Comparison of ENCODE assay signal across 16 cellular contexts in genomic region chr7:108308276-108308675, GRCh38.
DNase-seq lines count a peak whose midpoint lies in the region; ATAC-seq and TF ChIP-seq lines count a peak whose summit lies in the region.
"Had no signal": no experiment of that assay in that cellular context is flagged by ENCODE, and none has a peak within 500 bp of the region (broad histone marks: within the 10 kb centered on the region; RNA-seq: fewer than 3 reads in every experiment).

No MANE protein-coding gene starts in this region.

- CTCF ChIA-PET in mammary epithelial cell (lab: Charles Lee; ENCODE audit: low non-redundant PET): no interaction called here
- CTCF ChIA-PET in A673 (lab: Charles Lee): interaction anchor here (0.6 kb wide), 1 partner anchor 131 kb away, joined by 4 read pairs; no protein-coding TSS in a partner anchor

- H3K9me3 ChIP-seq in RWPE2 (ENCODE audit: severe bottlenecking): no peaks in the 10 kb centered on the region
- no peaks in the 10 kb centered on the region for H3K9me3 ChIP-seq in mammary epithelial cell (replicated peaks; ENCODE audit: insufficient read depth, low read length)
- H3K9me3 ChIP-seq in skeletal muscle satellite cell (replicated peaks; ENCODE audit: low read length): no peaks in the 10 kb centered on the region
- no peaks in the 10 kb centered on the region for H3K9me3 ChIP-seq in A673 (ENCODE audit: low read depth, low read length, poor library complexity, severe bottlenecking)
- no peaks in the 10 kb centered on the region for H3K9me3 ChIP-seq in smooth muscle cell (replicated peaks; ENCODE audit: low read depth)
- H3K9me3 ChIP-seq: Caco-2, heart left ventricle had no signal

- H3K27ac ChIP-seq in RWPE2 (ENCODE audit: poor library complexity, severe bottlenecking) (peak overlapping the region; percentile 98), mammary epithelial cell (ENCODE audit: insufficient read depth, low read depth, low read length) (peak overlapping the region; percentile 99), A673 (ENCODE audit: low read depth, low read length, poor library complexity, severe bottlenecking) (no peak overlapping the region), smooth muscle cell (ENCODE audit: low read depth) (no peak overlapping the region)
- H3K27ac ChIP-seq: heart left ventricle had no signal

- dilution Hi-C loops in mammary epithelial cell (cut with HindIII; ENCODE audit: low sequenced_read_pairs): no loop called here

- H3K36me3 ChIP-seq in RWPE2 (ENCODE audit: low read depth) (no peaks in the 10 kb centered on the region), mammary epithelial cell (ENCODE audit: insufficient read depth, low read length) (no peaks in the 10 kb centered on the region), skeletal muscle satellite cell (ENCODE audit: insufficient read depth, low read length) (no peaks in the 10 kb centered on the region), A673 (ENCODE audit: insufficient read depth, low read length, poor library complexity, severe bottlenecking) (no peaks in the 10 kb centered on the region), smooth muscle cell (ENCODE audit: low read depth) (no peaks in the 10 kb centered on the region)
- H3K36me3 ChIP-seq: heart left ventricle had no signal

- BruUV-seq in mammary epithelial cell (replicated peaks; lab: Mats Ljungman, UMichigan) (no TSS peak), A673 (replicated peaks; lab: Mats Ljungman, UMichigan) (no TSS peak)

- H3F3A ChIP-seq in smooth muscle cell (ENCODE audit: low read depth): no peaks in the 10 kb centered on the region

- H3K79me2 ChIP-seq in mammary epithelial cell (ENCODE audit: insufficient read depth, low read length): no peaks in the 10 kb centered on the region
- H3K79me2 ChIP-seq in smooth muscle cell (ENCODE audit: low read depth): no peaks in the 10 kb centered on the region

- 88% methylated on average over 3 of the region's 3 CpGs for WGBS in mammary epithelial cell (ENCODE audit: low coverage, missing lambda C conversion rate)
- WGBS in smooth muscle cell (ENCODE audit: low lambda C conversion rate): 99% methylated on average over 3 of the region's 3 CpGs

- POLR2A ChIA-PET in A673 (lab: Charles Lee; ENCODE audit: low non-redundant PET): interaction anchor here (0.6 kb wide), 1 partner anchor 10 kb away, joined by 6 read pairs; no protein-coding TSS in a partner anchor

- TF ChIP-seq CTCF in RWPE2 (IDR thresholded peaks at IDR 0.05; ENCODE audit: poor library complexity, severe bottlenecking): no peak
- no peak for TF ChIP-seq CTCF in mammary epithelial cell (conservative IDR thresholded peaks at IDR 0.05 in 1 of 2, IDR thresholded peaks at IDR 0.05 in 1 of 2; ENCODE audit: extremely low read depth in 1 of 2, insufficient read depth in 1 of 2, low read depth in 1 of 2, low read length in 2 of 2)
- TF ChIP-seq CTCF in fibroblast of villous mesenchyme (IDR thresholded peaks at IDR 0.05; ENCODE audit: insufficient read depth, low read depth, low read length): no peak
- TF ChIP-seq CTCF in A673 (conservative IDR thresholded peaks at IDR 0.05; ENCODE audit: low read depth, low read length): no peak
- no peak for TF ChIP-seq CTCF in smooth muscle cell (IDR thresholded peaks at IDR 0.05; ENCODE audit: borderline replicate concordance, insufficient read depth, poor library complexity, severe bottlenecking)

- DNase-seq in RWPE2 (ENCODE audit: low spot score): no peak
- DNase-seq in mammary epithelial cell: peak; percentile 34
- DNase-seq in fibroblast of villous mesenchyme (ENCODE audit: low read depth): peak; percentile 36
- DNase-seq in A673 (ENCODE audit: low spot score): no peak
- no peak for DNase-seq in smooth muscle cell (lab: John Stamatoyannopoulos, UW; ENCODE audit: unreplicated experiment)
- no peak for DNase-seq in DMS79 treated with DMSO at 0.1 percent for 48 hours (lab: John Stamatoyannopoulos, UW)
- DNase-seq: activated naive CD8-positive, alpha-beta T cell treated with anti-CD3 and anti-CD28 coated beads, Interleukin-2, amount 10 ng/mL, durations not matched to agents 7 days and 5 days; AML-193; Caco-2; heart left ventricle; NCI-H226; NK-92 treated with Interleukin-12 subunit alpha and Interleukin-12 subunit beta, amount 100 ng/mL, for 24 hours; Right ventricle myocardium superior; T-helper 1 cell had no signal

- H3K27me3 ChIP-seq in RWPE2 (ENCODE audit: insufficient read depth, poor library complexity, severe bottlenecking) (no peaks in the 10 kb centered on the region), mammary epithelial cell (ENCODE audit: insufficient read depth, low read length) (no peaks in the 10 kb centered on the region), skeletal muscle satellite cell (ENCODE audit: control insufficient read depth, insufficient read depth, low read length) (no peaks in the 10 kb centered on the region), A673 (replicated peaks; ENCODE audit: insufficient read depth, low read depth, low read length, poor library complexity) (no peaks in the 10 kb centered on the region), smooth muscle cell (ENCODE audit: low read depth) (no peaks in the 10 kb centered on the region)
- H3K27me3 ChIP-seq: heart left ventricle had no signal

- peak overlapping the region; percentile 81 for H3K9ac ChIP-seq in mammary epithelial cell (ENCODE audit: insufficient read depth, low read length)
- H3K9ac ChIP-seq in skeletal muscle satellite cell (ENCODE audit: low read depth, low read length): peak overlapping the region; percentile 87
- no peak overlapping the region for H3K9ac ChIP-seq in smooth muscle cell (ENCODE audit: low read depth)

- ATAC-seq in RWPE2 (ENCODE audit: low read depth): no peak
- ATAC-seq in GM19463 (IDR thresholded peaks at IDR 0.05; ENCODE audit: unreplicated experiment): no peak

- in situ Hi-C loops in mammary epithelial cell (cut with MboI; ENCODE audit: low sequenced_read_pairs in 2 of 2): no loop called here

- H3K4me1 ChIP-seq in RWPE2 (ENCODE audit: insufficient read depth, poor library complexity, severe bottlenecking): peaks cover 47% of the 10 kb centered on the region
- H3K4me1 ChIP-seq in mammary epithelial cell (ENCODE audit: insufficient read depth, low read length): peaks cover 56% of the 10 kb centered on the region
- H3K4me1 ChIP-seq in skeletal muscle satellite cell (ENCODE audit: control insufficient read depth, insufficient read depth, low read length): peaks cover 55% of the 10 kb centered on the region
- H3K4me1 ChIP-seq in A673 (ENCODE audit: insufficient read depth, low read length, poor library complexity, severe bottlenecking): peaks cover 56% of the 10 kb centered on the region
- H3K4me1 ChIP-seq in smooth muscle cell (ENCODE audit: low read depth): no peaks in the 10 kb centered on the region
- H3K4me1 ChIP-seq: Caco-2 had no signal

- no peaks in the 10 kb centered on the region for H4K20me1 ChIP-seq in mammary epithelial cell (ENCODE audit: insufficient read depth, low read length)
- H4K20me1 ChIP-seq in smooth muscle cell (ENCODE audit: low read depth): no peaks in the 10 kb centered on the region

- H2AFZ ChIP-seq in mammary epithelial cell (ENCODE audit: low read depth, low read length) (peak overlapping the region; percentile 30), smooth muscle cell (ENCODE audit: low read depth) (no peak overlapping the region)

- intact Hi-C loops in mammary epithelial cell (cut with micrococcal nuclease) (loop anchor here (1.0 to 5.0 kb wide), 3 partner anchors 9 to 149 kb away; partner anchors contain the start of gene NRCAM), A673 (cut with micrococcal nuclease; ENCODE audit: unreplicated experiment) (no loop called here)

- H3K4me3 ChIP-seq in RWPE2 (ENCODE audit: severe bottlenecking) (no peak overlapping the region), mammary epithelial cell (replicated peaks in 1 of 3; ENCODE audit: insufficient read depth in 1 of 3, low read depth in 2 of 3, low read length in 3 of 3) (no peak overlapping the region), fibroblast of villous mesenchyme (ENCODE audit: low read depth, low read length) (no peak overlapping the region), skeletal muscle satellite cell (ENCODE audit: low read length) (peak overlapping the region; percentile 37), A673 (ENCODE audit: low read depth, low read length, poor library complexity, severe bottlenecking) (no peak overlapping the region), smooth muscle cell (no peak overlapping the region)
- H3K4me3 ChIP-seq: heart left ventricle had no signal

- H3K4me2 ChIP-seq in mammary epithelial cell (ENCODE audit: insufficient read depth, low read depth, low read length) (peak overlapping the region; percentile 55), skeletal muscle satellite cell (ENCODE audit: low read length) (peak overlapping the region; percentile 71), smooth muscle cell (no peak overlapping the region)

Comparison
In these comparisons a context has a peak if more than half of its experiments do, and no peak if none do; other contexts are left out.
1. DNase-seq: peak in mammary epithelial cell (single experiment) and fibroblast of villous mesenchyme (single experiment); none in RWPE2 (single experiment), A673 (single experiment), smooth muscle cell (single experiment) and DMS79 treated with DMSO at 0.1 percent for 48 hours (single experiment).
2. H3K27ac ChIP-seq: peak in RWPE2 (single experiment) and mammary epithelial cell (single experiment); none in A673 (single experiment) and smooth muscle cell (single experiment).